In the genomic region with DNA sequence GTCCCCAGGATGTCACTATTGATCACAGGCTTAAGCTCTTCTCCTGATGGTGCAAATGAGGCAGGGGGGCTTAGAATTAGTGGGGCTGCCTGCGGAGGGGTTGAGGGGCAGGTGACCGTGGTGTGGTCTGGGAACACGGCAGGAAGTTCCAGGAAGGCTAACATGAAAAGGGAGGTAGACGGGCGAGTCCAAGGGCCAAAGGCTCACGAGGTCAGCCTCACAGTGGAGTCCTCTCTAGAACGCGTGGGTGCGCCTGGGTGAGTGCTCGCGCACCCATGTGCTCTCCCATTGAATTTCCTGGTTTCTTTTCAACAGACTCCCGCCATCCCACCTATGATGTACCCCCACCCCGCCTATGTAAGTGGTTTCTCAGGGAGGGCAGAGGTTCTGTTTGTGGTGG, we compare ENCODE assay signal across 1 cellular context.
TF ChIP-seq lines count a peak whose summit lies in the region.

No MANE protein-coding gene starts in this region.

TF ChIP-seq in HepG2, 621 proteins besides CTCF, POLR2A, EP300 and RAD21 (continued from another document and continues in another):
- TF ChIP-seq, protein P1, sequence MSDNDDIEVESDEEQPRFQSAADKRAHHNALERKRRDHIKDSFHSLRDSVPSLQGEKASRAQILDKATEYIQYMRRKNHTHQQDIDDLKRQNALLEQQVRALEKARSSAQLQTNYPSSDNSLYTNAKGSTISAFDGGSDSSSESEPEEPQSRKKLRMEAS (IDR thresholded peaks at IDR 0.05) = peak; percentile 47; the same call in 1 of the 2 replicates
- TF ChIP-seq, protein P2, sequence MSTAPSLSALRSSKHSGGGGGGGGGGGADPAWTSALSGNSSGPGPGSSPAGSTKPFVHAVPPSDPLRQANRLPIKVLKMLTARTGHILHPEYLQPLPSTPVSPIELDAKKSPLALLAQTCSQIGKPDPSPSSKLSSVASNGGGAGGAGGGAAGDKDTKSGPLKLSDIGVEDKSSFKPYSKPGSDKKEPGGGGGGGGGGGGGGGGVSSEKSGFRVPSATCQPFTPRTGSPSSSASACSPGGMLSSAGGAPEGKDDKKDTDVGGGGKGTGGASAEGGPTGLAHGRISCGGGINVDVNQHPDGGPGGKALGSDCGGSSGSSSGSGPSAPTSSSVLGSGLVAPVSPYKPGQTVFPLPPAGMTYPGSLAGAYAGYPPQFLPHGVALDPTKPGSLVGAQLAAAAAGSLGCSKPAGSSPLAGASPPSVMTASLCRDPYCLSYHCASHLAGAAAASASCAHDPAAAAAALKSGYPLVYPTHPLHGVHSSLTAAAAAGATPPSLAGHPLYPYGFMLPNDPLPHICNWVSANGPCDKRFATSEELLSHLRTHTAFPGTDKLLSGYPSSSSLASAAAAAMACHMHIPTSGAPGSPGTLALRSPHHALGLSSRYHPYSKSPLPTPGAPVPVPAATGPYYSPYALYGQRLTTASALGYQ (CRISPR knock-in tag; IDR thresholded peaks at IDR 0.05) = no peak
- 0 out of 2 replicates have a peak, but pooled peaks have one; percentile 9 for TF ChIP-seq HNF4A (CRISPR knock-in tag; IDR thresholded peaks at IDR 0.05)
- TF ChIP-seq FOXA1 (IDR thresholded peaks at IDR 0.05) = no peak
- TF ChIP-seq FOXA1 (CRISPR knock-in tag; IDR thresholded peaks at IDR 0.05) = no peak
- peak; percentile 20; the same call in 1 of the 2 replicates for TF ChIP-seq SALL1 (CRISPR knock-in tag; IDR thresholded peaks at IDR 0.05)
- no peak for TF ChIP-seq HOXD1 (CRISPR knock-in tag; IDR thresholded peaks at IDR 0.05)
- TF ChIP-seq NR2F1 (CRISPR knock-in tag; IDR thresholded peaks at IDR 0.05) = no peak
- TF ChIP-seq, protein P3, sequence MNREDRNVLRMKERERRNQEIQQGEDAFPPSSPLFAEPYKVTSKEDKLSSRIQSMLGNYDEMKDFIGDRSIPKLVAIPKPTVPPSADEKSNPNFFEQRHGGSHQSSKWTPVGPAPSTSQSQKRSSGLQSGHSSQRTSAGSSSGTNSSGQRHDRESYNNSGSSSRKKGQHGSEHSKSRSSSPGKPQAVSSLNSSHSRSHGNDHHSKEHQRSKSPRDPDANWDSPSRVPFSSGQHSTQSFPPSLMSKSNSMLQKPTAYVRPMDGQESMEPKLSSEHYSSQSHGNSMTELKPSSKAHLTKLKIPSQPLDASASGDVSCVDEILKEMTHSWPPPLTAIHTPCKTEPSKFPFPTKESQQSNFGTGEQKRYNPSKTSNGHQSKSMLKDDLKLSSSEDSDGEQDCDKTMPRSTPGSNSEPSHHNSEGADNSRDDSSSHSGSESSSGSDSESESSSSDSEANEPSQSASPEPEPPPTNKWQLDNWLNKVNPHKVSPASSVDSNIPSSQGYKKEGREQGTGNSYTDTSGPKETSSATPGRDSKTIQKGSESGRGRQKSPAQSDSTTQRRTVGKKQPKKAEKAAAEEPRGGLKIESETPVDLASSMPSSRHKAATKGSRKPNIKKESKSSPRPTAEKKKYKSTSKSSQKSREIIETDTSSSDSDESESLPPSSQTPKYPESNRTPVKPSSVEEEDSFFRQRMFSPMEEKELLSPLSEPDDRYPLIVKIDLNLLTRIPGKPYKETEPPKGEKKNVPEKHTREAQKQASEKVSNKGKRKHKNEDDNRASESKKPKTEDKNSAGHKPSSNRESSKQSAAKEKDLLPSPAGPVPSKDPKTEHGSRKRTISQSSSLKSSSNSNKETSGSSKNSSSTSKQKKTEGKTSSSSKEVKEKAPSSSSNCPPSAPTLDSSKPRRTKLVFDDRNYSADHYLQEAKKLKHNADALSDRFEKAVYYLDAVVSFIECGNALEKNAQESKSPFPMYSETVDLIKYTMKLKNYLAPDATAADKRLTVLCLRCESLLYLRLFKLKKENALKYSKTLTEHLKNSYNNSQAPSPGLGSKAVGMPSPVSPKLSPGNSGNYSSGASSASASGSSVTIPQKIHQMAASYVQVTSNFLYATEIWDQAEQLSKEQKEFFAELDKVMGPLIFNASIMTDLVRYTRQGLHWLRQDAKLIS (CRISPR knock-in tag; IDR thresholded peaks at IDR 0.05) = no peak
- no peak for TF ChIP-seq ZNF224 (CRISPR knock-in tag; IDR thresholded peaks at IDR 0.05)
- no peak for TF ChIP-seq BRCA1 (CRISPR knock-in tag; IDR thresholded peaks at IDR 0.05)
- TF ChIP-seq, protein P4, sequence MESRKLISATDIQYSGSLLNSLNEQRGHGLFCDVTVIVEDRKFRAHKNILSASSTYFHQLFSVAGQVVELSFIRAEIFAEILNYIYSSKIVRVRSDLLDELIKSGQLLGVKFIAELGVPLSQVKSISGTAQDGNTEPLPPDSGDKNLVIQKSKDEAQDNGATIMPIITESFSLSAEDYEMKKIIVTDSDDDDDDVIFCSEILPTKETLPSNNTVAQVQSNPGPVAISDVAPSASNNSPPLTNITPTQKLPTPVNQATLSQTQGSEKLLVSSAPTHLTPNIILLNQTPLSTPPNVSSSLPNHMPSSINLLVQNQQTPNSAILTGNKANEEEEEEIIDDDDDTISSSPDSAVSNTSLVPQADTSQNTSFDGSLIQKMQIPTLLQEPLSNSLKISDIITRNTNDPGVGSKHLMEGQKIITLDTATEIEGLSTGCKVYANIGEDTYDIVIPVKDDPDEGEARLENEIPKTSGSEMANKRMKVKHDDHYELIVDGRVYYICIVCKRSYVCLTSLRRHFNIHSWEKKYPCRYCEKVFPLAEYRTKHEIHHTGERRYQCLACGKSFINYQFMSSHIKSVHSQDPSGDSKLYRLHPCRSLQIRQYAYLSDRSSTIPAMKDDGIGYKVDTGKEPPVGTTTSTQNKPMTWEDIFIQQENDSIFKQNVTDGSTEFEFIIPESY (CRISPR knock-in tag; IDR thresholded peaks at IDR 0.05) = peak; percentile 64
- TF ChIP-seq ZNF678 (CRISPR knock-in tag; IDR thresholded peaks at IDR 0.05) = no peak
- TF ChIP-seq ZNF343 (CRISPR knock-in tag; IDR thresholded peaks at IDR 0.05) = no peak
- TF ChIP-seq, protein P5, sequence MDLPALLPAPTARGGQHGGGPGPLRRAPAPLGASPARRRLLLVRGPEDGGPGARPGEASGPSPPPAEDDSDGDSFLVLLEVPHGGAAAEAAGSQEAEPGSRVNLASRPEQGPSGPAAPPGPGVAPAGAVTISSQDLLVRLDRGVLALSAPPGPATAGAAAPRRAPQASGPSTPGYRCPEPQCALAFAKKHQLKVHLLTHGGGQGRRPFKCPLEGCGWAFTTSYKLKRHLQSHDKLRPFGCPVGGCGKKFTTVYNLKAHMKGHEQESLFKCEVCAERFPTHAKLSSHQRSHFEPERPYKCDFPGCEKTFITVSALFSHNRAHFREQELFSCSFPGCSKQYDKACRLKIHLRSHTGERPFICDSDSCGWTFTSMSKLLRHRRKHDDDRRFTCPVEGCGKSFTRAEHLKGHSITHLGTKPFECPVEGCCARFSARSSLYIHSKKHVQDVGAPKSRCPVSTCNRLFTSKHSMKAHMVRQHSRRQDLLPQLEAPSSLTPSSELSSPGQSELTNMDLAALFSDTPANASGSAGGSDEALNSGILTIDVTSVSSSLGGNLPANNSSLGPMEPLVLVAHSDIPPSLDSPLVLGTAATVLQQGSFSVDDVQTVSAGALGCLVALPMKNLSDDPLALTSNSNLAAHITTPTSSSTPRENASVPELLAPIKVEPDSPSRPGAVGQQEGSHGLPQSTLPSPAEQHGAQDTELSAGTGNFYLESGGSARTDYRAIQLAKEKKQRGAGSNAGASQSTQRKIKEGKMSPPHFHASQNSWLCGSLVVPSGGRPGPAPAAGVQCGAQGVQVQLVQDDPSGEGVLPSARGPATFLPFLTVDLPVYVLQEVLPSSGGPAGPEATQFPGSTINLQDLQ (CRISPR knock-in tag; IDR thresholded peaks at IDR 0.05) = no peak
- 0 out of 2 replicates have a peak, but pooled peaks have one; percentile 17 for TF ChIP-seq MED1 (CRISPR knock-in tag; IDR thresholded peaks at IDR 0.05)
- no peak for TF ChIP-seq SIN3B (IDR thresholded peaks at IDR 0.05; ENCODE audit: low read length)
- no peak for TF ChIP-seq ADNP (CRISPR knock-in tag; IDR thresholded peaks at IDR 0.05)
- no peak for TF ChIP-seq TMF1 (CRISPR knock-in tag; IDR thresholded peaks at IDR 0.05; ENCODE audit: low read depth)
- no peak for TF ChIP-seq GFI1 (CRISPR knock-in tag; IDR thresholded peaks at IDR 0.05; ENCODE audit: borderline replicate concordance)
- TF ChIP-seq ZNF263 (CRISPR knock-in tag; IDR thresholded peaks at IDR 0.05) = peak; percentile 91
- TF ChIP-seq ZNF44 (CRISPR knock-in tag; IDR thresholded peaks at IDR 0.05) = no peak
- TF ChIP-seq ZFAT (CRISPR knock-in tag; conservative IDR thresholded peaks at IDR 0.05) = no peak
- TF ChIP-seq, protein P6, sequence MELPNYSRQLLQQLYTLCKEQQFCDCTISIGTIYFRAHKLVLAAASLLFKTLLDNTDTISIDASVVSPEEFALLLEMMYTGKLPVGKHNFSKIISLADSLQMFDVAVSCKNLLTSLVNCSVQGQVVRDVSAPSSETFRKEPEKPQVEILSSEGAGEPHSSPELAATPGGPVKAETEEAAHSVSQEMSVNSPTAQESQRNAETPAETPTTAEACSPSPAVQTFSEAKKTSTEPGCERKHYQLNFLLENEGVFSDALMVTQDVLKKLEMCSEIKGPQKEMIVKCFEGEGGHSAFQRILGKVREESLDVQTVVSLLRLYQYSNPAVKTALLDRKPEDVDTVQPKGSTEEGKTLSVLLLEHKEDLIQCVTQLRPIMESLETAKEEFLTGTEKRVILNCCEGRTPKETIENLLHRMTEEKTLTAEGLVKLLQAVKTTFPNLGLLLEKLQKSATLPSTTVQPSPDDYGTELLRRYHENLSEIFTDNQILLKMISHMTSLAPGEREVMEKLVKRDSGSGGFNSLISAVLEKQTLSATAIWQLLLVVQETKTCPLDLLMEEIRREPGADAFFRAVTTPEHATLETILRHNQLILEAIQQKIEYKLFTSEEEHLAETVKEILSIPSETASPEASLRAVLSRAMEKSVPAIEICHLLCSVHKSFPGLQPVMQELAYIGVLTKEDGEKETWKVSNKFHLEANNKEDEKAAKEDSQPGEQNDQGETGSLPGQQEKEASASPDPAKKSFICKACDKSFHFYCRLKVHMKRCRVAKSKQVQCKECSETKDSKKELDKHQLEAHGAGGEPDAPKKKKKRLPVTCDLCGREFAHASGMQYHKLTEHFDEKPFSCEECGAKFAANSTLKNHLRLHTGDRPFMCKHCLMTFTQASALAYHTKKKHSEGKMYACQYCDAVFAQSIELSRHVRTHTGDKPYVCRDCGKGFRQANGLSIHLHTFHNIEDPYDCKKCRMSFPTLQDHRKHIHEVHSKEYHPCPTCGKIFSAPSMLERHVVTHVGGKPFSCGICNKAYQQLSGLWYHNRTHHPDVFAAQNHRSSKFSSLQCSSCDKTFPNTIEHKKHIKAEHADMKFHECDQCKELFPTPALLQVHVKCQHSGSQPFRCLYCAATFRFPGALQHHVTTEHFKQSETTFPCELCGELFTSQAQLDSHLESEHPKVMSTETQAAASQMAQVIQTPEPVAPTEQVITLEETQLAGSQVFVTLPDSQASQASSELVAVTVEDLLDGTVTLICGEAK (IDR thresholded peaks at IDR 0.05) = no peak
- TF ChIP-seq, protein P6 (CRISPR knock-in tag; IDR thresholded peaks at IDR 0.05) = no peak
- TF ChIP-seq, protein P7, sequence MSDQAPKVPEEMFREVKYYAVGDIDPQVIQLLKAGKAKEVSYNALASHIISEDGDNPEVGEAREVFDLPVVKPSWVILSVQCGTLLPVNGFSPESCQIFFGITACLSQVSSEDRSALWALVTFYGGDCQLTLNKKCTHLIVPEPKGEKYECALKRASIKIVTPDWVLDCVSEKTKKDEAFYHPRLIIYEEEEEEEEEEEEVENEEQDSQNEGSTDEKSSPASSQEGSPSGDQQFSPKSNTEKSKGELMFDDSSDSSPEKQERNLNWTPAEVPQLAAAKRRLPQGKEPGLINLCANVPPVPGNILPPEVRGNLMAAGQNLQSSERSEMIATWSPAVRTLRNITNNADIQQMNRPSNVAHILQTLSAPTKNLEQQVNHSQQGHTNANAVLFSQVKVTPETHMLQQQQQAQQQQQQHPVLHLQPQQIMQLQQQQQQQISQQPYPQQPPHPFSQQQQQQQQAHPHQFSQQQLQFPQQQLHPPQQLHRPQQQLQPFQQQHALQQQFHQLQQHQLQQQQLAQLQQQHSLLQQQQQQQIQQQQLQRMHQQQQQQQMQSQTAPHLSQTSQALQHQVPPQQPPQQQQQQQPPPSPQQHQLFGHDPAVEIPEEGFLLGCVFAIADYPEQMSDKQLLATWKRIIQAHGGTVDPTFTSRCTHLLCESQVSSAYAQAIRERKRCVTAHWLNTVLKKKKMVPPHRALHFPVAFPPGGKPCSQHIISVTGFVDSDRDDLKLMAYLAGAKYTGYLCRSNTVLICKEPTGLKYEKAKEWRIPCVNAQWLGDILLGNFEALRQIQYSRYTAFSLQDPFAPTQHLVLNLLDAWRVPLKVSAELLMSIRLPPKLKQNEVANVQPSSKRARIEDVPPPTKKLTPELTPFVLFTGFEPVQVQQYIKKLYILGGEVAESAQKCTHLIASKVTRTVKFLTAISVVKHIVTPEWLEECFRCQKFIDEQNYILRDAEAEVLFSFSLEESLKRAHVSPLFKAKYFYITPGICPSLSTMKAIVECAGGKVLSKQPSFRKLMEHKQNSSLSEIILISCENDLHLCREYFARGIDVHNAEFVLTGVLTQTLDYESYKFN (CRISPR knock-in tag; conservative IDR thresholded peaks at IDR 0.05) = 0 out of 2 replicates have a peak, but pooled peaks have one; percentile 13
- TF ChIP-seq, protein P8, sequence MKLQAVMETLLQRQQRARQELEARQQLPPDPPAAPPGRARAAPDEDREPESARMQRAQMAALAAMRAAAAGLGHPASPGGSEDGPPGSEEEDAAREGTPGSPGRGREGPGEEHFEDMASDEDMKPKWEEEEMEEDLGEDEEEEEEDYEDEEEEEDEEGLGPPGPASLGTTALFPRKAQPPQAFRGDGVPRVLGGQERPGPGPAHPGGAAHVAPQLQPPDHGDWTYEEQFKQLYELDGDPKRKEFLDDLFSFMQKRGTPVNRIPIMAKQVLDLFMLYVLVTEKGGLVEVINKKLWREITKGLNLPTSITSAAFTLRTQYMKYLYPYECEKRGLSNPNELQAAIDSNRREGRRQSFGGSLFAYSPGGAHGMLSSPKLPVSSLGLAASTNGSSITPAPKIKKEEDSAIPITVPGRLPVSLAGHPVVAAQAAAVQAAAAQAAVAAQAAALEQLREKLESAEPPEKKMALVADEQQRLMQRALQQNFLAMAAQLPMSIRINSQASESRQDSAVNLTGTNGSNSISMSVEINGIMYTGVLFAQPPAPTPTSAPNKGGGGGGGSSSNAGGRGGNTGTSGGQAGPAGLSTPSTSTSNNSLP (IDR thresholded peaks at IDR 0.05; ENCODE audit: low read depth, low read length) = no peak
